9 cellular contexts compared by ENCODE assay signal in the genomic region with DNA sequence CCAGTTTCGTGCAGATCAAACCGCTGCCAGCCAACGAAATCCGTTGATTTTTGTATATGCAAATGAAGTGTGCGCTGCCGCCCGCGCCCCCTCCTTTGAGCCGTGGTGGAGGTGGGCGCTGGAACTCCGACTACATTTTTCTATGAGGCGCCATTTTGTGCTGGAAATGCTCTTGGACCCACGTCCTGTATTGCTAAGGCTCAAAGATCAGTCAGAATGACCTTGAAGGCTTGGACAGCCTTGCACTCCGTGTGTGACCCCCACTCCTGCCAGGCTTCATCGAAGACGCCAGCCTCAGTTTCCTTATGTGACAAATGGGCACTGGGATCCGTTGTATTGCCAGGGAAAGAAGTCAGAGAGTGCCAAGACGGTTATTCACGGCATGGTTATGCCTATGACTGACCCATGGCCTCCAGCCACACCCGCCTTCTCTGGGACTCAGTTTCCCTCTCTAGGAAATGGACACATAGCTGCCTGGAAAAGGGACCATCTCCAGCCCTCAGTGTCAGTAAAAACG. TPM values are rescaled to one million over a fixed set of nuclear protein-coding genes. Genes with fewer than 3 reads are reported as not detected.
DNase-seq lines count a peak whose midpoint lies in the region; ATAC-seq and TF ChIP-seq lines count a peak whose summit lies in the region.
"Had no signal": no experiment of that assay in that cellular context is flagged by ENCODE, and none has a peak within 500 bp of the region (broad histone marks: within the 10 kb centered on the region; RNA-seq: fewer than 3 reads in every experiment).

No MANE protein-coding gene starts in this region.

- ATAC-seq in body of pancreas, result no peak
- no peak for ATAC-seq in GM21515 (IDR thresholded peaks at IDR 0.05; ENCODE audit: unreplicated experiment)

- H3K27ac ChIP-seq in 22Rv1 (peak overlapping the region; percentile 94), HL-60 (replicated peaks) (peak overlapping the region; percentile 98), body of pancreas (peak overlapping the region; percentile 93 to 100 (median 98))

- peaks cover 9% of the 10 kb centered on the region for H3K9me3 Mint-ChIP-seq in mesothelial cell of epicardium

- 19 to 24% methylated on average over 18 to 21 of the region's 21 CpGs for WGBS in body of pancreas, 2 donors

- H3K27ac Mint-ChIP-seq in mesothelial cell of epicardium, result peak overlapping the region; percentile 97

- no peaks in the 10 kb centered on the region for H3K36me3 ChIP-seq in body of pancreas (replicated peaks in 1 of 2; ENCODE audit: insufficient read depth in 1 of 2, low read depth in 2 of 2)

- H3K4me3 ChIP-seq in HL-60 (replicated peaks; ENCODE audit: insufficient read depth, low read length) (peak overlapping the region; percentile 1; the same call in 1 of the 2 replicates), body of pancreas (no peak overlapping the region)

- H3K4me1 Mint-ChIP-seq in mesothelial cell of epicardium, result peaks cover 20% of the 10 kb centered on the region

- intact Hi-C loops in body of pancreas (cut with DNase I), result no loop called here

- no peak for DNase-seq in HL-60 (ENCODE audit: low read depth in 1 of 2, low spot score in 1 of 2)
- DNase-seq in body of pancreas, result no peak
- DNase-seq in mesothelial cell of epicardium (ENCODE audit: low spot score in 2 of 2, unreplicated experiment in 2 of 2), result no peak
- DNase-seq in NCI-H526 treated with DMSO at 0.1 percent for 48 hours (lab: John Stamatoyannopoulos, UW), result no peak
- DNase-seq in stimulated activated naive CD4-positive, alpha-beta T cell treated with Interleukin-2 at 50 U/mL for 16 hours (lab: John Stamatoyannopoulos, UW), result no peak
- no peak for DNase-seq in UCSD-AML1 (lab: John Stamatoyannopoulos, UW; ENCODE audit: unreplicated experiment)

- no peak for TF ChIP-seq POLR2A in body of pancreas (IDR thresholded peaks at IDR 0.05)

- H3K4me3 Mint-ChIP-seq in mesothelial cell of epicardium, result peak overlapping the region; percentile 88

- H3K4me1 ChIP-seq in body of pancreas, result peaks cover 13% of the 10 kb centered on the region

- peaks cover 14% of the 10 kb centered on the region for H3K27me3 Mint-ChIP-seq in mesothelial cell of epicardium (ENCODE audit: low read depth)

- no peaks in the 10 kb centered on the region for H3K27me3 ChIP-seq in HL-60 (ENCODE audit: insufficient read depth, poor library complexity, severe bottlenecking)
- no peaks in the 10 kb centered on the region for H3K27me3 ChIP-seq in body of pancreas

- no peaks in the 10 kb centered on the region for H3K9me3 ChIP-seq in body of pancreas

- H3K36me3 Mint-ChIP-seq in mesothelial cell of epicardium, result peaks cover 14% of the 10 kb centered on the region

- no peak for TF ChIP-seq CTCF in 22Rv1 (IDR thresholded peaks at IDR 0.05)
- no peak for TF ChIP-seq CTCF in HL-60 (IDR thresholded peaks at IDR 0.05; ENCODE audit: insufficient read depth, low read length)
- peak in 1 of 7 experiments; percentile 5 for TF ChIP-seq CTCF in body of pancreas (IDR thresholded peaks at IDR 0.05)
- peak; percentile 2 for TF ChIP-seq CTCF in mesothelial cell of epicardium (IDR thresholded peaks at IDR 0.05; ENCODE audit: unreplicated experiment)

RNA-seq across cellular contexts. Expression of gene UBE2S, which starts 0.8 kb away (rescaled TPM):
- total RNA-seq in body of pancreas (1 to 10 TPM; 6.5 to 7.9 TPM), mesothelial cell of epicardium (65.3 to 77.0 TPM (median 73.2 TPM) in 3 replicates)

RNA-seq across cellular contexts. Expression of gene RPL28, which starts 22.6 kb away (rescaled TPM):
- total RNA-seq in body of pancreas (100 to 1,000 TPM; 113 to 268 TPM), mesothelial cell of epicardium (1,773 to 1,819 TPM (median 1,790 TPM) in 3 replicates)

RNA-seq across cellular contexts. Expression of gene TMEM238, which starts 24.3 kb away (rescaled TPM):
- total RNA-seq in body of pancreas (10 to 100 TPM; 12.5 to 53.4 TPM), mesothelial cell of epicardium (2.3 to 2.9 TPM (median 2.3 TPM) in 3 replicates)
- total RNA-seq: SK-MEL-5 had no signal

RNA-seq across cellular contexts. Expression of gene TMEM190, which starts 31.8 kb away (rescaled TPM):
- total RNA-seq in body of pancreas (not detected), mesothelial cell of epicardium (2.2 to 2.4 TPM (median 2.4 TPM) in 3 replicates)
- total RNA-seq: SK-MEL-5 had no signal

RNA-seq across cellular contexts. Expression of gene SHISA7, which starts 34.7 kb away (rescaled TPM):
- total RNA-seq in body of pancreas (not detected), mesothelial cell of epicardium (0.04 TPM in 1 of 3 replicates, not detected in the others)
- total RNA-seq: SK-MEL-5 had no signal
